Comparison of ENCODE assay signal across 21 cellular contexts in the genomic region with DNA sequence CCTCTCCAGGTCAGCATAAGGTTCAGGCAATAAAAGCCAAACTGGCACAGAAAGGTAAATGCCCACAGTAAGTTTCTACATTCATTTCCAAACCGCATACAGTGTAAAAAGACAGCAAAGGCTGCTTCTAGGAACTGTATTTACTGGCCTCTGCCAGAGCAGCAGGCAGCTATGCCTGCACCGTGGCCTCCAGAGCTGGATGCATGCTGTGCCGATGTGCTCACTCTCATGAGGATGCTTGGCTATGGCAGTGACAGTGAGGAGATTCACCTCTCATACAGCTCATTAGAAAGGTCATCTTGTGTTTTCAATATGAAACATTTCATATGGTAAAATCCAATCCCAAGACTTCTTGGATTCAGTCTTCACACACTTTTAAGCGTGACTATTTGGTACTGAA. TPM values are rescaled to one million over a fixed set of nuclear protein-coding genes. Genes with fewer than 3 reads are reported as not detected.
A peak's percentile ranks its signal among the peaks of the same experiment; 100 is the strongest.
DNase-seq lines count a peak whose midpoint lies in the region; ATAC-seq and TF ChIP-seq lines count a peak whose summit lies in the region.
"Had no signal": no experiment of that assay in that cellular context is flagged by ENCODE, and none has a peak within 500 bp of the region (broad histone marks: within the 10 kb centered on the region; RNA-seq: fewer than 3 reads in every experiment).

No MANE protein-coding gene starts in this region.

- H3K27me3 Mint-ChIP-seq in activated CD4-positive, alpha-beta T cell treated with anti-CD3 and anti-CD28 coated beads for 36 hours: no peaks in the 10 kb centered on the region
- H3K27me3 Mint-ChIP-seq in Caco-2 (ENCODE audit: insufficient read depth, unreplicated experiment) (no peaks in the 10 kb centered on the region), brain (no peaks in the 10 kb centered on the region), natural killer cell (ENCODE audit: low read depth in 2 of 2) (no peaks in the 10 kb centered on the region)
- no peaks in the 10 kb centered on the region for H3K27me3 Mint-ChIP-seq in T-helper 2 cell treated with Interferon-gamma antibody and Interleukin-4, amounts not matched to agents 5 μg/mL and 100 μg/mL, for 36 hours (ENCODE audit: low read depth)
- H3K27me3 Mint-ChIP-seq: CD4-positive, alpha-beta memory T cell had no signal

- peak overlapping the region; percentile 34 for H3K27ac Mint-ChIP-seq in activated CD4-positive, alpha-beta T cell treated with anti-CD3 and anti-CD28 coated beads for 36 hours
- H3K27ac Mint-ChIP-seq in Caco-2 (ENCODE audit: unreplicated experiment) (peak overlapping the region; percentile 20), brain (peak overlapping the region in 3 of 5 experiments; percentile 43 to 89 (median 66)), natural killer cell (peak overlapping the region; percentile 6 to 14)
- H3K27ac Mint-ChIP-seq in T-helper 2 cell treated with Interferon-gamma antibody and Interleukin-4, amounts not matched to agents 5 μg/mL and 100 μg/mL, for 36 hours: no peak overlapping the region

- no peak overlapping the region for H3K4me3 Mint-ChIP-seq in activated CD4-positive, alpha-beta T cell treated with anti-CD3 and anti-CD28 coated beads for 36 hours
- H3K4me3 Mint-ChIP-seq in Caco-2 (ENCODE audit: unreplicated experiment): no peak overlapping the region
- no peak overlapping the region for H3K4me3 Mint-ChIP-seq in brain
- H3K4me3 Mint-ChIP-seq in natural killer cell: no peak overlapping the region
- H3K4me3 Mint-ChIP-seq in T-helper 2 cell treated with Interferon-gamma antibody and Interleukin-4, amounts not matched to agents 5 μg/mL and 100 μg/mL, for 36 hours: no peak overlapping the region
- H3K4me3 Mint-ChIP-seq: CD4-positive, alpha-beta memory T cell had no signal

- H3K4me1 Mint-ChIP-seq in activated CD4-positive, alpha-beta T cell treated with anti-CD3 and anti-CD28 coated beads for 36 hours: peaks cover 33% of the 10 kb centered on the region
- H3K4me1 Mint-ChIP-seq in Caco-2 (ENCODE audit: low read depth, unreplicated experiment) (no peaks in the 10 kb centered on the region), brain (no peaks in the 10 kb centered on the region), natural killer cell (peaks cover 7 to 20% of the 10 kb centered on the region in 2 donors)
- H3K4me1 Mint-ChIP-seq in T-helper 2 cell treated with Interferon-gamma antibody and Interleukin-4, amounts not matched to agents 5 μg/mL and 100 μg/mL, for 36 hours (ENCODE audit: low read depth): peaks cover 26% of the 10 kb centered on the region

- CTCF ChIA-PET in activated CD4-positive, alpha-beta T cell treated with anti-CD3 and anti-CD28 coated beads for 36 hours (lab: Charles Lee): interaction anchor here (1.7 kb wide), 1 partner anchor 17 kb away, joined by 10 read pairs; no protein-coding TSS in a partner anchor
- CTCF ChIA-PET in Caco-2 (lab: Charles Lee): no interaction called here

- no peaks in the 10 kb centered on the region for H3K9me3 ChIP-seq in Caco-2
- H3K9me3 ChIP-seq: BE2C had no signal

- intact Hi-C loops in activated CD4-positive, alpha-beta T cell treated with anti-CD3 and anti-CD28 coated beads for 36 hours (cut with DNase I, micrococcal nuclease): loop anchor here in 1 of 2 experiments (5.0 kb wide), 1 partner anchor 37 kb away; no protein-coding TSS in a partner anchor
- intact Hi-C loops in Caco-2 (cut with micrococcal nuclease; ENCODE audit: unreplicated experiment): loop anchor here (10.0 kb wide), 1 partner anchor 395 kb away; no protein-coding TSS in a partner anchor
- intact Hi-C loops in natural killer cell (cut with micrococcal nuclease): no loop called here
- intact Hi-C loops in lower leg skin (cut with DNase I; ENCODE audit: low total_unique reads): no loop called here

- BruUV-seq in Caco-2 (replicated peaks; lab: Mats Ljungman, UMichigan): no TSS peak

- no peaks in the 10 kb centered on the region for H3K27me3 ChIP-seq in Caco-2 (replicated peaks; ENCODE audit: control insufficient read depth, insufficient read depth, low read length)
- no peaks in the 10 kb centered on the region for H3K27me3 ChIP-seq in brain microvascular endothelial cell (replicated peaks)
- H3K27me3 ChIP-seq: BE2C had no signal

- no peak overlapping the region for H3K27ac ChIP-seq in brain microvascular endothelial cell
- H3K27ac ChIP-seq: GM23248, HL-60 had no signal

- ATAC-seq in activated CD4-positive, alpha-beta T cell treated with anti-CD3 and anti-CD28 coated beads for 36 hours: no peak
- ATAC-seq in natural killer cell: no peak

- 91 to 92% methylated on average over 4 of the region's 4 CpGs for WGBS in lower leg skin, 2 donors

- in situ Hi-C loops in brain microvascular endothelial cell (cut with HindIII; ENCODE audit: low pct_ligation_motif_present, low sequenced_read_pairs): no loop called here

- H3K9me3 Mint-ChIP-seq in activated CD4-positive, alpha-beta T cell treated with anti-CD3 and anti-CD28 coated beads for 36 hours (ENCODE audit: low read depth): no peaks in the 10 kb centered on the region
- H3K9me3 Mint-ChIP-seq in Caco-2 (ENCODE audit: unreplicated experiment): no peaks in the 10 kb centered on the region
- no peaks in the 10 kb centered on the region for H3K9me3 Mint-ChIP-seq in brain
- H3K9me3 Mint-ChIP-seq in natural killer cell: no peaks in the 10 kb centered on the region
- H3K9me3 Mint-ChIP-seq in T-helper 2 cell treated with Interferon-gamma antibody and Interleukin-4, amounts not matched to agents 5 μg/mL and 100 μg/mL, for 36 hours: no peaks in the 10 kb centered on the region
- H3K9me3 Mint-ChIP-seq: CD4-positive, alpha-beta memory T cell had no signal

- no peaks in the 10 kb centered on the region for H3K4me1 ChIP-seq in Caco-2
- H3K4me1 ChIP-seq: BE2C had no signal

- DNase-seq in activated CD4-positive, alpha-beta T cell treated with anti-CD3 and anti-CD28 coated beads for 36 hours: no peak
- DNase-seq in activated CD4-positive, alpha-beta T cell treated with anti-CD3 and anti-CD28 coated beads, Interleukin-2, amount 50 U/mL, for 48 hours: no peak
- DNase-seq in Caco-2 (no peak), natural killer cell (no peak), lower leg skin (ENCODE audit: low spot score in 2 of 2) (no peak), brain microvascular endothelial cell (no peak)
- DNase-seq in T-helper 2 cell treated with Interferon-gamma antibody and Interleukin-4, amounts not matched to agents 5 μg/mL and 100 μg/mL, for 36 hours (ENCODE audit: low spot score): no peak
- DNase-seq: 8988T; BE2C; CD4-positive, alpha-beta memory T cell; GM23248; HCEC 1CT; KBM-7; MV-4-11; NCI-H1417; NCI-H1930; NCI-H2171; NCI-H446 treated with DMSO at 0.1 percent for 48 hours; NK-92 treated with Interleukin-12 subunit alpha and Interleukin-12 subunit beta, amount 100 ng/mL, for 24 hours had no signal

- no peak for TF ChIP-seq CTCF in Caco-2 (IDR thresholded peaks at IDR 0.05; ENCODE audit: insufficient read depth in 1 of 2, low read depth in 1 of 2, low read length in 1 of 2, severe bottlenecking in 1 of 2, unreplicated experiment in 1 of 2)
- no peak for TF ChIP-seq CTCF in brain (conservative IDR thresholded peaks at IDR 0.05)
- no peak for TF ChIP-seq CTCF in natural killer cell (IDR thresholded peaks at IDR 0.05)
- no peak for TF ChIP-seq CTCF in lower leg skin (IDR thresholded peaks at IDR 0.05)
- TF ChIP-seq CTCF in brain microvascular endothelial cell (IDR thresholded peaks at IDR 0.05; ENCODE audit: low read depth, low read length, missing control alignments): no peak

- TF ChIP-seq POLR2A in lower leg skin (IDR thresholded peaks at IDR 0.05): no peak

- H3K4me3 ChIP-seq in Caco-2 (ENCODE audit: low read depth, low read length) (no peak overlapping the region), lower leg skin (ENCODE audit: low read depth, poor library complexity, severe bottlenecking) (no peak overlapping the region), brain microvascular endothelial cell (ENCODE audit: low read depth, low read length) (no peak overlapping the region)
- H3K4me3 ChIP-seq: GM23248 had no signal

- H3K36me3 Mint-ChIP-seq in activated CD4-positive, alpha-beta T cell treated with anti-CD3 and anti-CD28 coated beads for 36 hours (ENCODE audit: low read depth): peaks cover 51% of the 10 kb centered on the region
- H3K36me3 Mint-ChIP-seq in Caco-2 (ENCODE audit: insufficient read depth, unreplicated experiment): peaks cover 79% of the 10 kb centered on the region
- H3K36me3 Mint-ChIP-seq in brain: peaks cover 71% of the 10 kb centered on the region
- H3K36me3 Mint-ChIP-seq in natural killer cell: peaks cover 38% of the 10 kb centered on the region
- peaks cover 45% of the 10 kb centered on the region for H3K36me3 Mint-ChIP-seq in T-helper 2 cell treated with Interferon-gamma antibody and Interleukin-4, amounts not matched to agents 5 μg/mL and 100 μg/mL, for 36 hours (ENCODE audit: low read depth)

- H3K36me3 ChIP-seq in Caco-2 (ENCODE audit: control insufficient read depth, insufficient read depth, low read length) (no peaks in the 10 kb centered on the region; the same call in 1 of the 2 replicates), brain microvascular endothelial cell (replicated peaks) (peaks cover 58% of the 10 kb centered on the region)

- POLR2A ChIA-PET in activated CD4-positive, alpha-beta T cell treated with anti-CD3 and anti-CD28 coated beads for 36 hours (lab: Charles Lee): no interaction called here
- POLR2A ChIA-PET in Caco-2 (lab: Charles Lee): no interaction called here

RNA-seq across cellular contexts. Expression of a gene that starts 50.3 kb away (rescaled TPM):
- 10 to 100 TPM; 54.8 to 66.0 TPM for total RNA-seq in activated CD4-positive, alpha-beta T cell treated with anti-CD3 and anti-CD28 coated beads for 36 hours
- total RNA-seq in Caco-2 (2022): 87.7 and 90.8 TPM in 2 replicates
- polyA plus RNA-seq in brain (ENCODE audit: insufficient read depth, low read depth, low replicate concordance): 23.7 TPM
- 10 to 100 TPM; 70.3 to 78.4 (median 76.7) TPM for total RNA-seq in natural killer cell
- 10 to 100 TPM; 27.1 to 51.5 (median 38.8) TPM for total RNA-seq in lower leg skin
